In the genomic region with DNA sequence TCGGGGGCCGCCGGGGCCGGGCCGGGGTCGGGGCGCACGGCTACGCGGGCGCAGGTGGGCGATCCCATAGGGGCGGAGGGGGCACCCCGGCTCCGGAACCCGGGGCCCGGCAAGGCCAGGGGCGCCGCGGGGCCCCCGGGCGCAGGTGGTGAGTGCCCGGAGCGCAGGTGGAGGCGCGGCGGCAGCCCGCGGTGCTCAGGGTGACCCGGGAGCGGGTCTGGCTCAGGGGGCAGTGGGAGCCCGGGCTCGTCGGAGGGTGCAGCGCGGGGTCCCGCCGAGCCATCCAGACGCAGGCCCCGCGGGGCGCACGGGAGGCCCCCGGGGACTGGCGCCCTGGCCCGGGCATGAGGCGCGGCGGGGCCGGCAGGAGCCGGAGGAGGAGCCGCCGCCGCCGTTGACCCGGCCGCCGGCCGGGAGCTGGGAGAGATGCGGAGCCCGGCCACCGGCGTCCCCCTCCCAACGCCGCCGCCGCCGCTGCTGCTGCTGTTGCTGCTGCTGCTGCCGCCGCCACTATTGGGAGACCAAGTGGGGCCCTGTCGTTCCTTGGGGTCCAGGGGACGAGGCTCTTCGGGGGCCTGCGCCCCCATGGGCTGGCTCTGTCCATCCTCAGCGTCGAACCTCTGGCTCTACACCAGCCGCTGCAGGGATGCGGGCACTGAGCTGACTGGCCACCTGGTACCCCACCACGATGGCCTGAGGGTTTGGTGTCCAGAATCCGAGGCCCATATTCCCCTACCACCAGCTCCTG, we compare ENCODE assay signal across 7 cellular contexts. TPM values are rescaled to one million over a fixed set of nuclear protein-coding genes. Genes with fewer than 3 reads are reported as not detected.
A peak's percentile ranks its signal among the peaks of the same experiment; 100 is the strongest.
DNase-seq lines count a peak whose midpoint lies in the region; ATAC-seq and TF ChIP-seq lines count a peak whose summit lies in the region.
"Had no signal": no experiment of that assay in that cellular context is flagged by ENCODE, and none has a peak within 500 bp of the region (broad histone marks: within the 10 kb centered on the region; RNA-seq: fewer than 3 reads in every experiment).

No MANE protein-coding gene starts in this region.

- no peaks in the 10 kb centered on the region for H3K27me3 ChIP-seq in effector memory CD4-positive, alpha-beta T cell (replicated peaks; ENCODE audit: control insufficient read depth, insufficient read depth, low read length, poor library complexity, severe bottlenecking)
- H3K27me3 ChIP-seq in sigmoid colon: no peaks in the 10 kb centered on the region

- no peak overlapping the region for H3K27ac ChIP-seq in effector memory CD4-positive, alpha-beta T cell (ENCODE audit: insufficient read depth, low read length, poor library complexity, severe bottlenecking)
- H3K27ac ChIP-seq in sigmoid colon: peak overlapping the region; percentile 39 to 58 (median 53)

- DNase-seq in effector memory CD4-positive, alpha-beta T cell: no peak
- peak; percentile 52 for DNase-seq in sigmoid colon
- no peak for DNase-seq in NK-92 treated with Interleukin-12 subunit alpha and Interleukin-12 subunit beta, amount 100 ng/mL, for 24 hours (lab: John Stamatoyannopoulos, UW)

- intact Hi-C loops in sigmoid colon (cut with DNase I): no loop called here

- no peaks in the 10 kb centered on the region for H3K36me3 ChIP-seq in effector memory CD4-positive, alpha-beta T cell (ENCODE audit: control insufficient read depth, insufficient read depth, low read length)
- no peaks in the 10 kb centered on the region for H3K36me3 ChIP-seq in sigmoid colon

- ATAC-seq in GM19023 (IDR thresholded peaks at IDR 0.05; ENCODE audit: unreplicated experiment): peak; percentile 32
- ATAC-seq in HG03354 (IDR thresholded peaks at IDR 0.05; ENCODE audit: poor library complexity, severe bottlenecking, unreplicated experiment): peak; percentile 35
- no peak for ATAC-seq in HG03457 (IDR thresholded peaks at IDR 0.05; ENCODE audit: unreplicated experiment)

- peaks cover 4% of the 10 kb centered on the region for H3K4me1 ChIP-seq in effector memory CD4-positive, alpha-beta T cell (ENCODE audit: control insufficient read depth, insufficient read depth, low read length, poor library complexity, severe bottlenecking)
- peaks cover 0 to 35% (median 32%) of the 10 kb centered on the region in 4 donors for H3K4me1 ChIP-seq in sigmoid colon

- H3K4me3 ChIP-seq in effector memory CD4-positive, alpha-beta T cell (ENCODE audit: insufficient read depth, low read depth, low read length, poor library complexity, severe bottlenecking): peak overlapping the region; percentile 23
- peak overlapping the region; percentile 34 to 85 (median 66) for H3K4me3 ChIP-seq in sigmoid colon

- H3K9me3 ChIP-seq in effector memory CD4-positive, alpha-beta T cell (ENCODE audit: control insufficient read depth, low read length): no peaks in the 10 kb centered on the region
- H3K9me3 ChIP-seq in sigmoid colon: no peaks in the 10 kb centered on the region

- 2 to 3% methylated on average over 80 of the region's 80 CpGs for WGBS in sigmoid colon, 2 donors

- TF ChIP-seq POLR2A in sigmoid colon (IDR thresholded peaks at IDR 0.05): no peak

- TF ChIP-seq CTCF in sigmoid colon (IDR thresholded peaks at IDR 0.05): no peak

- no peak for TF ChIP-seq EP300 in sigmoid colon (IDR thresholded peaks at IDR 0.05)

RNA-seq across cellular contexts. Expression of a gene that starts 0.5 kb away (rescaled TPM):
- total RNA-seq in sigmoid colon: 10 to 100 TPM in 1 of 4 donors, 1 to 10 TPM in 3; 3.6 to 10.8 (median 5.3) TPM
- polyA plus RNA-seq in sigmoid colon: 1 to 10 TPM in 1 of 3 donors, under 1 TPM in 2; under 0.01 to 3.3 (median under 0.01) TPM

RNA-seq across cellular contexts. Expression of a gene that starts 33.1 kb away (rescaled TPM):
- total RNA-seq in sigmoid colon: 10 to 100 TPM in 1 of 4 donors, 1 to 10 TPM in 3; 2.3 to 13.6 (median 7.4) TPM
- polyA plus RNA-seq in sigmoid colon: 10 to 100 TPM in 1 of 3 donors, 1 to 10 TPM in 2; 3.0 to 12.2 (median 3.6) TPM

RNA-seq across cellular contexts. Expression of a gene that starts 36.1 kb away (rescaled TPM):
- total RNA-seq in sigmoid colon: 100 to 1,000 TPM; 106 to 160 (median 148) TPM
- 100 to 1,000 TPM; 100 to 135 (median 108) TPM for polyA plus RNA-seq in sigmoid colon

RNA-seq across cellular contexts. Expression of a gene that starts 57.0 kb away (rescaled TPM):
- not detected for total RNA-seq in sigmoid colon
- not detected for polyA plus RNA-seq in sigmoid colon
- total RNA-seq: dermis microvascular lymphatic vessel endothelial cell had no signal
